Comparison of ENCODE assay signal across 8 cellular contexts in genomic region chr12:67355428-67356385, GRCh38.
DNase-seq lines count a peak whose midpoint lies in the region; ATAC-seq and TF ChIP-seq lines count a peak whose summit lies in the region.

No MANE protein-coding gene starts in this region.

- H3K36me3 ChIP-seq in HAP-1 (replicated peaks) (no peaks in the 10 kb centered on the region), adipocyte (ENCODE audit: control insufficient read depth, insufficient read depth, low read length, severe bottlenecking) (no peaks in the 10 kb centered on the region), gastrocnemius medialis (no peaks in the 10 kb centered on the region)

- H3K27me3 ChIP-seq in HAP-1 (ENCODE audit: low read depth) (no peaks in the 10 kb centered on the region), adipocyte (replicated peaks; ENCODE audit: control insufficient read depth, insufficient read depth, low read length) (no peaks in the 10 kb centered on the region), gastrocnemius medialis (no peaks in the 10 kb centered on the region)

- peak overlapping the region; percentile 69 to 81 (median 76) for H3K27ac ChIP-seq in gastrocnemius medialis

- intact Hi-C loops in left cardiac atrium (cut with DNase I) = loop anchor here in 1 of 2 donors (5.0 to 10.0 kb wide), 3 partner anchors 62 to 587 kb away; no protein-coding TSS in a partner anchor
- intact Hi-C loops in gastrocnemius medialis (cut with DNase I; ENCODE audit: low total_unique reads) = loop anchor here (1.0 to 10.0 kb wide), 6 partner anchors 39 to 869 kb away; partner anchors contain the start of gene IL26

- in situ Hi-C loops in HAP-1 (cut with MboI; ENCODE audit: low sequenced_read_pairs) (loop anchor here (10.0 to 25.0 kb wide), 2 partner anchors 89 to 582 kb away; no protein-coding TSS in a partner anchor), gastrocnemius medialis (cut with MboI; ENCODE audit: low sequenced_read_pairs in 4 of 4) (loop anchor here (5.0 to 25.0 kb wide), 6 partner anchors 82 to 592 kb away; no protein-coding TSS in a partner anchor)

- H3K9ac ChIP-seq in adipocyte (ENCODE audit: low read length) = no peak overlapping the region

- H3K4me3 ChIP-seq in HAP-1 (no peak overlapping the region), adipocyte (ENCODE audit: low read length) (peak overlapping the region; percentile 3), gastrocnemius medialis (peak overlapping the region in 2 of 4 donors; percentile 1 to 4)

- TF ChIP-seq POLR2A in gastrocnemius medialis (IDR thresholded peaks at IDR 0.05) = no peak

- peak in 4 of 5 experiments; percentile 42 to 59 (median 56) for TF ChIP-seq CTCF in gastrocnemius medialis (IDR thresholded peaks at IDR 0.05 in 4 of 5, conservative IDR thresholded peaks at IDR 0.05 in 1 of 5)

- DNase-seq in DMS53 (lab: John Stamatoyannopoulos, UW) (peak; percentile 84), HAP-1 (ENCODE audit: low spot score in 2 of 2) (peak; percentile 23 to 59), NCI-H2171 treated with DMSO at 0.1 percent for 48 hours (lab: John Stamatoyannopoulos, UW) (peak; percentile 96), adipocyte (ENCODE audit: low read depth) (peak; percentile 87), left cardiac atrium (no peak), gastrocnemius medialis (peak in 1 of 2 donors; percentile 14), cortex of kidney (lab: John Stamatoyannopoulos, UW) (no peak)

- peak; percentile 65 to 81 for ATAC-seq in left cardiac atrium
- peak; percentile 74 to 79 for ATAC-seq in gastrocnemius medialis
- ATAC-seq in GM21576 (IDR thresholded peaks at IDR 0.05; ENCODE audit: unreplicated experiment) = no peak

- H3K9me3 ChIP-seq in HAP-1 (no peaks in the 10 kb centered on the region), adipocyte (ENCODE audit: control insufficient read depth, low read length) (no peaks in the 10 kb centered on the region), gastrocnemius medialis (no peaks in the 10 kb centered on the region)

- H3K4me1 ChIP-seq in HAP-1 (peaks cover 3% of the 10 kb centered on the region; the same call in 1 of the 2 replicates), adipocyte (ENCODE audit: control insufficient read depth, insufficient read depth, low read length) (peaks cover 58% of the 10 kb centered on the region), gastrocnemius medialis (peaks cover 38 to 42% of the 10 kb centered on the region in 2 donors)

Comparison
In these comparisons a context has a peak if more than half of its experiments do, and no peak if none do; other contexts are left out.
1. DNase-seq: peak in DMS53 (single experiment), HAP-1 (2 of 2), NCI-H2171 treated with DMSO at 0.1 percent for 48 hours (single experiment) and adipocyte (single experiment); none in left cardiac atrium (single experiment) and cortex of kidney (single experiment).